8 cellular contexts compared by ENCODE assay signal in the genomic region with DNA sequence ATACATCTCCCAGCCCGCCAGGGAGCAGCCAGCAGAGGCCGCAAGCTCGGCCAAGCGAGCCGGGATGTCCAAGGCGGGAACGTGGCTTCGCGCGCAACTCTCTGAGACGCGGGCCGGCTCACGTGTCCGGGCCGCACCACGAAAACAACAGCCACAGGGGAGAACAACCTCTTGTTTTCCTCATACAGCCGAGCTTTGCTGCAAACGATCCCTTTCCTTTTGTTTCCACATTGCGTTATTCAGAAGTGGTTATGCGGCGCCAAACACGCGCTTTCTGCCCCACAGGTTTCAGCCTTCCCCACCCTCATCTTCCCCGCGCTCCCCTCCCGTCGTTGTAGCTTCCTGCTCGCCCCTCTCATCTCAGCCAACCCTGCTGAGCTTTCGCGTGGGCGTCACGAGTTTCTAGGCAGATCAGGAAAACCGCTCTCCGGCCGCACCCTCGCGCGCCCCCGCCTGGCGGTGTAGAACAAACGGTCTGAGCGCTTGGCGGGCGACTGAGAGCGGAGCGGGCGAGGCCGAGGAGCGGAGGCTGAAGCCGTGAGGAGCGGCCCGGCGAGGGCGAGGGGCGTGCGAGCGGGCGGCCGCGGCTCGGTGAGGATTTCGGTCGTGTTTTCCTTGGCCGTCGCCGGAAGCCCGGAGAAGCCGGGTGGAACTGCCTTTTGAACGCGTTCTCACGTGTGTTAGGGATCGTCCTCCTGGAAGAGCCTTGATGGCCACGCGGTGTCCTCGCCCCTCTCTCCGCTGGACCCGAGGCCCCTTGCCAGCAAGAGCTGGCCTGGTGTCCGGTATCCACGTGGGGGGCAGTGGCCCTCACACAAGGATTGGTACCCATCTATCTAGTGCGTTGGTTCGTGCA.
DNase-seq lines count a peak whose midpoint lies in the region; FAIRE-seq and TF ChIP-seq lines count a peak whose summit lies in the region.

No MANE protein-coding gene starts in this region.

- no peaks in the 10 kb centered on the region for H3K9me3 ChIP-seq in effector memory CD4-positive, alpha-beta T cell (ENCODE audit: control insufficient read depth, low read length)

- no peaks in the 10 kb centered on the region for H3K36me3 ChIP-seq in effector memory CD4-positive, alpha-beta T cell (ENCODE audit: control insufficient read depth, insufficient read depth, low read length)

- DNase-seq in ELR (ENCODE audit: low read depth), result peak; percentile 80
- DNase-seq in H54 (ENCODE audit: insufficient read length, low spot score), result peak; percentile 68
- DNase-seq in NB4 (ENCODE audit: low read depth), result peak; percentile 43
- DNase-seq in activated CD8-positive, alpha-beta memory T cell treated with anti-CD3 and anti-CD28 coated beads for 4 hours (ENCODE audit: low read depth in 2 of 2), result peak; percentile 90 to 93
- peak; percentile 85 to 90 (median 88) for DNase-seq in effector memory CD4-positive, alpha-beta T cell
- DNase-seq in medulla oblongata (ENCODE audit: extremely low spot score), result peak; percentile 94
- peak; percentile 91 for DNase-seq in stimulated activated CD8-positive, alpha-beta memory T cell treated with anti-CD3 and anti-CD28 coated beads, Interleukin-12 subunit alpha, Interleukin-12 subunit beta, amount 100 ng/mL, for 1 hour (ENCODE audit: low read depth)
- DNase-seq in NCI-H446 treated with DMSO at 0.1 percent for 48 hours (lab: John Stamatoyannopoulos, UW), result no peak

- no peak for TF ChIP-seq POLR2A in H54 (IDR thresholded peaks at IDR 0.05; ENCODE audit: low read depth, low read length)
- no peak for TF ChIP-seq POLR2A in NB4 (IDR thresholded peaks at IDR 0.05; ENCODE audit: extremely low read depth, insufficient read length)

- H3K4me3 ChIP-seq in NB4 (ENCODE audit: low read depth, low read length), result no peak overlapping the region
- H3K4me3 ChIP-seq in effector memory CD4-positive, alpha-beta T cell (ENCODE audit: insufficient read depth, low read depth, low read length, poor library complexity, severe bottlenecking), result peak overlapping the region; percentile 22

- H3K27ac ChIP-seq in effector memory CD4-positive, alpha-beta T cell (ENCODE audit: insufficient read depth, low read length, poor library complexity, severe bottlenecking), result peak overlapping the region; percentile 50

- no peak for TF ChIP-seq CTCF in NB4 (IDR thresholded peaks at IDR 0.05; ENCODE audit: low read depth, low read length)

- FAIRE-seq in H54 (lab: Jason Lieb, UNC), result no peak

- no peaks in the 10 kb centered on the region for H3K27me3 ChIP-seq in effector memory CD4-positive, alpha-beta T cell (replicated peaks; ENCODE audit: control insufficient read depth, insufficient read depth, low read length, poor library complexity, severe bottlenecking)

- peaks cover 3% of the 10 kb centered on the region for H3K4me1 ChIP-seq in effector memory CD4-positive, alpha-beta T cell (ENCODE audit: control insufficient read depth, insufficient read depth, low read length, poor library complexity, severe bottlenecking)
